Comparison of ENCODE assay signal across 9 cellular contexts in the genomic region with DNA sequence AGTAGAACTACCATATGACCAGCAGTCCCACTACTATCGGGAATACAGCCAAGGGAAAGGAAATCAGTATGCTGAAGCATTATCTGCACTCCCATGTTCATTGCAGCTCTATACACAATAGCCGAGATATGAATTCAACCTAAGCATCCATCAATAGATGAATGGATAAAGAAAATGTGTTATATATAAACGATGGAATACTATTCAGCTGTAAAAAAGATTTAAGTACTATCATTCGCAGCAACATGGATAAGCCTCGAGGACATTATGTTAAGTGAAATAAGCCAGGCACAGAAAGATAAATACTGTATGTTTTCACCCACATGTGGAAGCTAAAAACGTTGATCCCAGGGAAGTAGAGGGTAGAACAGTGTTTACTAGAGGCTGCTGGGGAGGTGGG.
"Had no signal": no experiment of that assay in that cellular context is flagged by ENCODE, and none has a peak within 500 bp of the region (broad histone marks: within the 10 kb centered on the region; RNA-seq: fewer than 3 reads in every experiment).

No MANE protein-coding gene starts in this region.

- H3K9me3 Mint-ChIP-seq: GM23338, H9, HFFc6, IgD-negative memory B cell had no signal

- H3K27ac Mint-ChIP-seq: GM23338, H9, HFFc6, IgD-negative memory B cell had no signal

- H3K27me3 Mint-ChIP-seq: IgD-negative memory B cell had no signal

- FAIRE-seq: H1, H54, HepG2 had no signal

- H3K4me3 ChIP-seq: GM23338 had no signal

- H3K4me3 Mint-ChIP-seq: GM23338, H9, HFFc6, IgD-negative memory B cell had no signal

- DNase-seq: H9, HCEC 1CT, HFFc6 had no signal

- ATAC-seq: GM23338, HepG2 had no signal

- H3K27ac ChIP-seq: HL-60 had no signal

- H3K4me2 ChIP-seq: GM23338 had no signal

- H2AFZ ChIP-seq: GM23338 had no signal
